In genomic region chr12:128783129-128783574, GRCh38 we compare ENCODE assay signal across 8 cellular contexts. TPM values are rescaled to one million over a fixed set of nuclear protein-coding genes. Genes with fewer than 3 reads are reported as not detected.
DNase-seq lines count a peak whose midpoint lies in the region; ATAC-seq and TF ChIP-seq lines count a peak whose summit lies in the region.

No MANE protein-coding gene starts in this region.

- H3K9ac ChIP-seq in GM23248 (no peak overlapping the region), OCI-LY3 (ENCODE audit: low read length) (no peak overlapping the region)

- no peak for TF ChIP-seq CTCF in GM10248 (IDR thresholded peaks at IDR 0.05; ENCODE audit: control extremely low read depth, extremely low read depth, low read depth, missing control alignments)
- no peak for TF ChIP-seq CTCF in OCI-LY3 (IDR thresholded peaks at IDR 0.05; ENCODE audit: low read depth, low read length)
- no peak for TF ChIP-seq CTCF in fibroblast of the aortic adventitia (IDR thresholded peaks at IDR 0.05; ENCODE audit: insufficient read depth, low read length)
- TF ChIP-seq CTCF in omental fat pad (IDR thresholded peaks at IDR 0.05) = no peak

- H3K79me2 ChIP-seq in GM23248 (ENCODE audit: insufficient read depth) = no peaks in the 10 kb centered on the region
- H3K79me2 ChIP-seq in OCI-LY3 (ENCODE audit: low read length) = no peaks in the 10 kb centered on the region

- H3K27me3 ChIP-seq in GM23248 (replicated peaks; ENCODE audit: insufficient read depth) = no peaks in the 10 kb centered on the region
- H3K27me3 ChIP-seq in OCI-LY3 (ENCODE audit: low read depth, low read length) = no peaks in the 10 kb centered on the region

- H2AFZ ChIP-seq in GM23248 (peak overlapping the region; percentile 58), OCI-LY3 (ENCODE audit: low read depth, low read length) (0 out of 2 replicates have a peak overlapping the region, but pooled peaks have one; percentile 45)

- in situ Hi-C loops in GM23248 (cut with MboI) = no loop called here

- ATAC-seq in omental fat pad (ENCODE audit: low FRiP score) = no peak
- no peak for ATAC-seq in GM18873 (IDR thresholded peaks at IDR 0.05; ENCODE audit: low FRiP score, unreplicated experiment)

- H3F3A ChIP-seq in GM23248 (ENCODE audit: insufficient read depth) = peaks cover 9% of the 10 kb centered on the region

- H3K36me3 ChIP-seq in GM23248 (ENCODE audit: low read depth) = no peaks in the 10 kb centered on the region
- no peaks in the 10 kb centered on the region for H3K36me3 ChIP-seq in OCI-LY3 (replicated peaks; ENCODE audit: low read depth, low read length)

- no peaks in the 10 kb centered on the region for H3K9me3 ChIP-seq in GM23248 (ENCODE audit: low read depth)
- H3K9me3 ChIP-seq in OCI-LY3 (ENCODE audit: insufficient read depth, low read length) = no peaks in the 10 kb centered on the region

- H3K9me2 ChIP-seq in GM23248 (ENCODE audit: insufficient read depth) = no peaks in the 10 kb centered on the region

- H3K4me3 ChIP-seq in GM23248 (peak overlapping the region; percentile 29; the same call in 1 of the 2 replicates), OCI-LY3 (ENCODE audit: low read length) (peak overlapping the region; percentile 60), fibroblast of the aortic adventitia (ENCODE audit: low read depth, low read length) (no peak overlapping the region)

- 41 to 43% methylated on average over 8 of the region's 8 CpGs for WGBS in GM23248 (ENCODE audit: low coverage in 1 of 2, low lambda C conversion rate in 2 of 2, missing lambda C conversion rate in 2 of 2), 2 experiments

- H4K20me1 ChIP-seq in GM23248 (ENCODE audit: insufficient read depth) (no peaks in the 10 kb centered on the region; the same call in 1 of the 2 replicates), OCI-LY3 (ENCODE audit: insufficient read depth, low read length) (no peaks in the 10 kb centered on the region)

- H3K4me2 ChIP-seq in GM23248 (ENCODE audit: unreplicated experiment) (no peak overlapping the region), OCI-LY3 (ENCODE audit: low read length) (peak overlapping the region; percentile 62)

- CTCF ChIA-PET in GM10248 (lab: Yijun Ruan, JAX) = interaction anchor here (1.0 to 3.5 kb wide), 8 partner anchors 11 to 243 kb away, joined by 3 to 28 read pairs (median 4); no protein-coding TSS in a partner anchor

- H3K27ac ChIP-seq in GM23248 (no peak overlapping the region), OCI-LY3 (ENCODE audit: low read length) (no peak overlapping the region)

- H3K4me1 ChIP-seq in GM23248 (ENCODE audit: insufficient read depth) = 0 out of 2 replicates have a peak, but pooled peaks cover 4% of the 10 kb centered on the region
- peaks cover 7% of the 10 kb centered on the region for H3K4me1 ChIP-seq in OCI-LY3 (ENCODE audit: low read length)

- POLR2A ChIA-PET in GM10248 (lab: Yijun Ruan, JAX) = no interaction called here

- DNase-seq in GM10248 (ENCODE audit: extremely low spot score) (peak; percentile 62), GM23248 (peak; percentile 52), fibroblast of the aortic adventitia (ENCODE audit: low read depth) (peak; percentile 16), cerebellar nuclear complex (lab: John Stamatoyannopoulos, UW) (no peak), omental fat pad (ENCODE audit: low spot score) (no peak), NCI-H82 treated with DMSO at 0.1 percent for 48 hours (lab: John Stamatoyannopoulos, UW; ENCODE audit: unreplicated experiment) (no peak)

RNA-seq across cellular contexts. Expression of gene SLC15A4, which starts 40.6 kb away (rescaled TPM):
- total RNA-seq in GM23248 (2014; rRNA removed; shearing (Covaris generic)) = 50.3 and 69.4 TPM in 2 replicates
- 5.5 and 5.7 TPM in 2 replicates for polyA plus RNA-seq in GM23248 (2016; fragmentation: Nextera tagmentation; extraction: Ambion mirVana)
- 23.8 and 54.0 TPM in 2 replicates for total RNA-seq in fibroblast of the aortic adventitia (ENCODE audit: low replicate concordance)
- 10 to 100 TPM; 20.8 to 50.3 (median 43.6) TPM for total RNA-seq in omental fat pad

Comparison
In these comparisons a context has a peak if more than half of its experiments do, and no peak if none do; other contexts are left out.
1. DNase-seq: peak in GM10248 (single experiment), GM23248 (single experiment) and fibroblast of the aortic adventitia (single experiment); none in cerebellar nuclear complex (0 of 2), omental fat pad (single experiment) and NCI-H82 treated with DMSO at 0.1 percent for 48 hours (single experiment).